Comparison of ENCODE assay signal across 33 cellular contexts in the genomic region with DNA sequence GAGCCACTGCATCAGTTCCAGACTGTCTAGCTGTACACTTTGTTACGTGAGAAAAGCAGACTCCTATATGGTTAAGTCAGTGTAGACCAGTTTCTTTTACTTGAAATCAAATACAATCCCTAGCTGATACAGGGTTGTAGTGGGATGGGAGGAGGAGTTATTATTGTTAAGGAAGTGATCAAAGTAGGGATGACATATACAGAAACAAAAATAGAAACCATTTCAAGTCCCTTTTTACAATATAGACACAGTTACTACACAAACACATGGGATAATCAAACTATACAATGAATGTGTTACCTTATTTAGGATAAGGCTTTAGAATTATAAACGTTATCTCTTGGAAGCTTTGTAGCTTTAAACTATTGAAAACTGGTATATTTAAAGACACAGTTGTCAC.
"Had no signal": no experiment of that assay in that cellular context is flagged by ENCODE, and none has a peak within 500 bp of the region (broad histone marks: within the 10 kb centered on the region; RNA-seq: fewer than 3 reads in every experiment).

No MANE protein-coding gene starts in this region.

- H3K4me3 ChIP-seq: MG63 had no signal

- DNase-seq: Karpas-422, Kasumi-1, KG1, MG63, MM.1S, MV-4-11, NCI-H1048, NCI-H1092, NCI-H1092 treated with DMSO at 0.1 percent for 48 hours, NCI-H1105, NCI-H1105 treated with DMSO at 0.1 percent for 48 hours, NCI-H1417, NCI-H1417 treated with DMSO at 0.1 percent for 48 hours, NCI-H1436, NCI-H1436 treated with DMSO at 0.1 percent for 48 hours, NCI-H146, NCI-H1694, NCI-H1694 treated with DMSO at 0.1 percent for 48 hours, NCI-H187, NCI-H187 treated with DMSO at 0.1 percent for 48 hours, NCI-H1930, NCI-H2029, NCI-H2029 treated with DMSO at 0.1 percent for 48 hours, NCI-H2081, NCI-H2081 treated with DMSO at 0.1 percent for 48 hours, NCI-H2107, NCI-H2171, NCI-H2171 treated with DMSO at 0.1 percent for 48 hours, NCI-H2227 treated with DMSO at 0.1 percent for 48 hours, NCI-H226, NCI-H345, NCI-H446, NCI-H446 treated with DMSO at 0.1 percent for 48 hours had no signal

- H3K36me3 ChIP-seq: MG63 had no signal

- H3K9me3 ChIP-seq: MG63 had no signal
